ENCODE assay signal across 9 cellular contexts in genomic region chr10:110225441-110225755, GRCh38. TPM values are rescaled to one million over a fixed set of nuclear protein-coding genes. Genes with fewer than 3 reads are reported as not detected.
A peak's percentile ranks its signal among the peaks of the same experiment; 100 is the strongest.
DNase-seq lines count a peak whose midpoint lies in the region; ATAC-seq, FAIRE-seq and TF ChIP-seq lines count a peak whose summit lies in the region.
"Had no signal": no experiment of that assay in that cellular context is flagged by ENCODE, and none has a peak within 500 bp of the region (broad histone marks: within the 10 kb centered on the region; RNA-seq: fewer than 3 reads in every experiment).

No MANE protein-coding gene starts in this region.

- H3K27ac ChIP-seq in HUES64 (ENCODE audit: low read depth, low read length) (no peak overlapping the region; the same call in 1 of the 2 replicates), osteoblast (ENCODE audit: low read depth, low read length) (no peak overlapping the region), pancreas (peak overlapping the region in 2 of 4 donors; percentile 77 to 96)

- peak overlapping the region; percentile 82 for H3K4me3 Mint-ChIP-seq in activated naive CD4-positive, alpha-beta T cell treated with anti-CD3 and anti-CD28 coated beads, Interleukin-2, amount 10 ng/mL, durations not matched to agents 7 days and 5 days
- H3K4me3 Mint-ChIP-seq in dendritic cell treated with granulocyte-macrophage colony-stimulating factor and Interleukin-4, amounts not matched to agents 40 ng/mL and 50 ng/mL, for 4 days = peak overlapping the region; percentile 72

- H3K9me3 ChIP-seq in HUES64 (ENCODE audit: insufficient read depth, low read depth, low read length) (no peaks in the 10 kb centered on the region), osteoblast (ENCODE audit: low read depth, low read length) (no peaks in the 10 kb centered on the region), pancreas (no peaks in the 10 kb centered on the region)

- WGBS in HUES64 = 13% methylated on average over 8 of the region's 8 CpGs
- WGBS in pancreas, 2 donors = 3 to 4% methylated on average over 8 of the region's 8 CpGs

- no peak for ATAC-seq in GM19397 (IDR thresholded peaks at IDR 0.05; ENCODE audit: unreplicated experiment)
- ATAC-seq in pancreas = no peak

- intact Hi-C loops in dendritic cell treated with granulocyte-macrophage colony-stimulating factor and Interleukin-4, amounts not matched to agents 40 ng/mL and 50 ng/mL, for 4 days (cut with micrococcal nuclease) = loop anchor here (1.0 to 5.0 kb wide), 5 partner anchors 14 to 303 kb away; partner anchors contain the start of genes ADD3, DUSP5 and XPNPEP1
- intact Hi-C loops in pancreas (cut with DNase I) = loop anchor here in 1 of 3 donors (10.0 kb wide), 1 partner anchor 91 kb away; no protein-coding TSS in a partner anchor

- H3K4me3 ChIP-seq in HUES64 (ENCODE audit: low read length) (peak overlapping the region; percentile 93), osteoblast (ENCODE audit: insufficient read depth, low read length) (peak overlapping the region; percentile 87), pancreas (peak overlapping the region in 2 of 4 donors; percentile 59 to 83)

- H3K9ac ChIP-seq in HUES64 (ENCODE audit: low read depth, low read length) = no peak overlapping the region

- H3K4me1 Mint-ChIP-seq in activated naive CD4-positive, alpha-beta T cell treated with anti-CD3 and anti-CD28 coated beads, Interleukin-2, amount 10 ng/mL, durations not matched to agents 7 days and 5 days = peaks cover 59% of the 10 kb centered on the region
- peaks cover 56% of the 10 kb centered on the region for H3K4me1 Mint-ChIP-seq in dendritic cell treated with granulocyte-macrophage colony-stimulating factor and Interleukin-4, amounts not matched to agents 40 ng/mL and 50 ng/mL, for 4 days (ENCODE audit: low read depth)

- H2AFZ ChIP-seq in osteoblast (ENCODE audit: low read length) = peak overlapping the region; percentile 87

- peak overlapping the region; percentile 90 for H3K27ac Mint-ChIP-seq in activated naive CD4-positive, alpha-beta T cell treated with anti-CD3 and anti-CD28 coated beads, Interleukin-2, amount 10 ng/mL, durations not matched to agents 7 days and 5 days
- H3K27ac Mint-ChIP-seq in dendritic cell treated with granulocyte-macrophage colony-stimulating factor and Interleukin-4, amounts not matched to agents 40 ng/mL and 50 ng/mL, for 4 days = peak overlapping the region; percentile 93

- H4K20me1 ChIP-seq in osteoblast (ENCODE audit: insufficient read depth, low read length) = no peaks in the 10 kb centered on the region

- no peaks in the 10 kb centered on the region for H3K79me2 ChIP-seq in osteoblast (ENCODE audit: insufficient read depth, low read length)

- H3K4me2 ChIP-seq in osteoblast (ENCODE audit: insufficient read depth, low read length) = peak overlapping the region; percentile 90

- CTCF ChIA-PET in activated naive CD4-positive, alpha-beta T cell treated with anti-CD3 and anti-CD28 coated beads, Interleukin-2, amount 10 ng/mL, durations not matched to agents 7 days and 5 days (lab: Charles Lee) = interaction anchor here (4.6 kb wide), 1 partner anchor 15 kb away, joined by 37 read pairs; no protein-coding TSS in a partner anchor

- DNase-seq in activated naive CD4-positive, alpha-beta T cell treated with anti-CD3 and anti-CD28 coated beads, Interleukin-2, amount 10 ng/mL, durations not matched to agents 7 days and 5 days = no peak
- DNase-seq in activated naive CD4-positive, alpha-beta T cell treated with anti-CD3 and anti-CD28 coated beads, Interleukin-2, amount 50 U/mL, for 16 hours = no peak
- DNase-seq in osteoblast (ENCODE audit: insufficient read length, low spot score, missing footprints) = no peak
- no peak for DNase-seq in stimulated activated CD4-positive, alpha-beta T cell treated with anti-CD3 and anti-CD28 coated beads, Interleukin-12 subunit alpha, Interleukin-12 subunit beta, amount 100 ng/mL, for 4 hours
- DNase-seq in pancreas = no peak

- H3K36me3 Mint-ChIP-seq in activated naive CD4-positive, alpha-beta T cell treated with anti-CD3 and anti-CD28 coated beads, Interleukin-2, amount 10 ng/mL, durations not matched to agents 7 days and 5 days = peaks cover 14% of the 10 kb centered on the region
- H3K36me3 Mint-ChIP-seq in dendritic cell treated with granulocyte-macrophage colony-stimulating factor and Interleukin-4, amounts not matched to agents 40 ng/mL and 50 ng/mL, for 4 days (ENCODE audit: low read depth) = peaks cover 38% of the 10 kb centered on the region

- H3K36me3 ChIP-seq in HUES64 (ENCODE audit: insufficient read depth, low read length) (peaks cover 11% of the 10 kb centered on the region; the same call in 1 of the 2 replicates), osteoblast (ENCODE audit: insufficient read depth, low read length) (no peaks in the 10 kb centered on the region), pancreas (peaks cover 0 to 5% (median 0%) of the 10 kb centered on the region in 3 donors)

- FAIRE-seq in pancreas (lab: Jason Lieb, UNC) = no peak
- FAIRE-seq: islet of Langerhans had no signal

- peaks cover 12% of the 10 kb centered on the region for H3K4me1 ChIP-seq in HUES64 (ENCODE audit: insufficient read depth, low read length)
- H3K4me1 ChIP-seq in osteoblast (ENCODE audit: insufficient read depth, low read length) = peaks cover 12% of the 10 kb centered on the region
- peaks cover under 1 to 21% (median 11%) of the 10 kb centered on the region in 3 donors for H3K4me1 ChIP-seq in pancreas

- TF ChIP-seq CTCF in osteoblast (IDR thresholded peaks at IDR 0.05; ENCODE audit: extremely low read depth, low read depth, low read length) = no peak
- no peak for TF ChIP-seq CTCF in pancreas (IDR thresholded peaks at IDR 0.05)

- H3K9me3 Mint-ChIP-seq in activated naive CD4-positive, alpha-beta T cell treated with anti-CD3 and anti-CD28 coated beads, Interleukin-2, amount 10 ng/mL, durations not matched to agents 7 days and 5 days = no peaks in the 10 kb centered on the region
- no peaks in the 10 kb centered on the region for H3K9me3 Mint-ChIP-seq in dendritic cell treated with granulocyte-macrophage colony-stimulating factor and Interleukin-4, amounts not matched to agents 40 ng/mL and 50 ng/mL, for 4 days

- H3K27me3 ChIP-seq in HUES64 (ENCODE audit: insufficient read depth, low read length) (peaks cover 28% of the 10 kb centered on the region), osteoblast (ENCODE audit: insufficient read depth, low read length) (no peaks in the 10 kb centered on the region), pancreas (no peaks in the 10 kb centered on the region)

- peaks cover 31% of the 10 kb centered on the region for H3K27me3 Mint-ChIP-seq in activated naive CD4-positive, alpha-beta T cell treated with anti-CD3 and anti-CD28 coated beads, Interleukin-2, amount 10 ng/mL, durations not matched to agents 7 days and 5 days
- no peaks in the 10 kb centered on the region for H3K27me3 Mint-ChIP-seq in dendritic cell treated with granulocyte-macrophage colony-stimulating factor and Interleukin-4, amounts not matched to agents 40 ng/mL and 50 ng/mL, for 4 days

RNA-seq across cellular contexts. Expression of gene MXI1, which starts 18.0 kb away (rescaled TPM):
- 5.2 TPM for polyA plus RNA-seq in HUES64 (2013, experiment 1 of 2)
- 9.4 TPM for polyA plus RNA-seq in HUES64 (2013, experiment 2 of 2)
- total RNA-seq in osteoblast (39.5 and 41.6 TPM in 2 replicates), pancreas (10 to 100 TPM; 17.8 to 30.5 (median 22.6) TPM)
- polyA plus RNA-seq in pancreas = 10 to 100 TPM in 1 of 2 donors, 1 to 10 TPM in 1; 8.2 to 20.4 TPM
